In genomic region chr19:47348819-47349795, GRCh38 we compare ENCODE assay signal across 8 cellular contexts. TPM values are rescaled to one million over a fixed set of nuclear protein-coding genes. Genes with fewer than 3 reads are reported as not detected.
A peak's percentile ranks its signal among the peaks of the same experiment; 100 is the strongest.
DNase-seq lines count a peak whose midpoint lies in the region; ATAC-seq and TF ChIP-seq lines count a peak whose summit lies in the region.

DHX34 (plus strand) TSS chr19:47349315; CDS start chr19:47353031, 3,716 bp downstream.

- no peaks in the 10 kb centered on the region for H4K20me1 ChIP-seq in fibroblast of lung (ENCODE audit: control insufficient read depth, extremely low read depth, insufficient read depth, low read length)

- peaks cover 4% of the 10 kb centered on the region for H3K9me3 Mint-ChIP-seq in activated T-helper 17 cell treated with anti-CD3 and anti-CD28 coated beads, Interleukin-2, amount 50 U/mL, for 72 hours
- H3K9me3 Mint-ChIP-seq in naive thymus-derived CD8-positive, alpha-beta T cell, result no peaks in the 10 kb centered on the region

- CTCF ChIA-PET in RWPE1 (lab: Yijun Ruan, JAX), result interaction anchor here (0.6 to 2.1 kb wide), 26 partner anchors 9 to 154 kb away, joined by 3 to 9 read pairs (median 4); no protein-coding TSS in a partner anchor

- peaks cover 24% of the 10 kb centered on the region for H3K4me1 Mint-ChIP-seq in activated T-helper 17 cell treated with anti-CD3 and anti-CD28 coated beads, Interleukin-2, amount 50 U/mL, for 72 hours
- H3K4me1 Mint-ChIP-seq in naive thymus-derived CD8-positive, alpha-beta T cell, result peaks cover 17 to 48% (median 37%) of the 10 kb centered on the region in 4 donors

- H3K27me3 ChIP-seq in fibroblast of lung (ENCODE audit: control insufficient read depth, insufficient read depth, low read length), result no peaks in the 10 kb centered on the region

- peak within 1 kb of the TSS; percentile 88 for H3K4me3 Mint-ChIP-seq in activated T-helper 17 cell treated with anti-CD3 and anti-CD28 coated beads, Interleukin-2, amount 50 U/mL, for 72 hours
- H3K4me3 Mint-ChIP-seq in naive thymus-derived CD8-positive, alpha-beta T cell, result peak within 1 kb of the TSS; percentile 91 to 99 (median 96)

- peaks cover 46% of the 10 kb centered on the region for H3K36me3 Mint-ChIP-seq in activated T-helper 17 cell treated with anti-CD3 and anti-CD28 coated beads, Interleukin-2, amount 50 U/mL, for 72 hours (ENCODE audit: low read depth)
- H3K36me3 Mint-ChIP-seq in naive thymus-derived CD8-positive, alpha-beta T cell, result peaks cover 0 to 17% (median 1%) of the 10 kb centered on the region in 3 donors

- POLR2A ChIA-PET in RWPE1 (lab: Yijun Ruan, JAX; ENCODE audit: low non-redundant PET), result interaction anchor here (0.5 to 0.6 kb wide), 2 partner anchors 10 to 1893 kb away, joined by 3 to 7 read pairs; no protein-coding TSS in a partner anchor
- POLR2A ChIA-PET in naive thymus-derived CD8-positive, alpha-beta T cell (lab: Charles Lee), result interaction anchor here (0.6 to 1.6 kb wide), 15 partner anchors 10 to 1449 kb away, joined by 3 to 9 read pairs (median 4); partner anchors contain the start of genes AP2S1, CCDC9, INAFM1 and NOP53

- peaks cover 3% of the 10 kb centered on the region for H3K4me1 ChIP-seq in fibroblast of lung (ENCODE audit: control insufficient read depth, extremely low read depth, insufficient read depth, low read length)

- H3K27me3 Mint-ChIP-seq in activated T-helper 17 cell treated with anti-CD3 and anti-CD28 coated beads, Interleukin-2, amount 50 U/mL, for 72 hours, result no peaks in the 10 kb centered on the region
- no peaks in the 10 kb centered on the region for H3K27me3 Mint-ChIP-seq in naive thymus-derived CD8-positive, alpha-beta T cell

- peak; percentile 99 for DNase-seq in ELF-1 (ENCODE audit: low read depth, low spot score)
- peak; percentile 97 for DNase-seq in GOT3 (lab: John Stamatoyannopoulos, UW)
- DNase-seq in LNCaP clone FGC (ENCODE audit: low read depth), result peak; percentile 90
- DNase-seq in RWPE1 (ENCODE audit: low spot score), result peak; percentile 100
- DNase-seq in fibroblast of lung (ENCODE audit: low read depth in 2 of 2), result peak; percentile 97 to 99
- peak; percentile 95 to 100 (median 99) for DNase-seq in naive thymus-derived CD8-positive, alpha-beta T cell
- DNase-seq in stimulated activated naive CD4-positive, alpha-beta T cell (lab: John Stamatoyannopoulos, UW), result peak; percentile 96 to 99 (median 98)

- peak within 1 kb of the TSS; percentile 79 for H3K27ac Mint-ChIP-seq in activated T-helper 17 cell treated with anti-CD3 and anti-CD28 coated beads, Interleukin-2, amount 50 U/mL, for 72 hours
- H3K27ac Mint-ChIP-seq in naive thymus-derived CD8-positive, alpha-beta T cell, result peak within 1 kb of the TSS; percentile 81 to 98 (median 94)

- H3K4me2 ChIP-seq in fibroblast of lung (ENCODE audit: extremely low read depth, insufficient read depth, low read length), result peak within 1 kb of the TSS; percentile 99

- H3K79me2 ChIP-seq in fibroblast of lung (ENCODE audit: control insufficient read depth, insufficient read depth, low read length), result peaks cover 11% of the 10 kb centered on the region

- H2AFZ ChIP-seq in fibroblast of lung (ENCODE audit: low read length), result peak within 1 kb of the TSS; percentile 62

- H3K36me3 ChIP-seq in fibroblast of lung (ENCODE audit: control insufficient read depth, insufficient read depth, low read length), result peaks cover 8% of the 10 kb centered on the region

- TF ChIP-seq CTCF in LNCaP clone FGC (IDR thresholded peaks at IDR 0.05; ENCODE audit: control insufficient read depth, extremely low read depth, insufficient read depth) (peak; percentile 79), RWPE1 (conservative IDR thresholded peaks at IDR 0.05; ENCODE audit: low read depth) (peak; percentile 96), fibroblast of lung (conservative IDR thresholded peaks at IDR 0.05 in 1 of 2, IDR thresholded peaks at IDR 0.05 in 1 of 2; ENCODE audit: low read depth in 1 of 2, low read length in 2 of 2) (peak; percentile 93 to 97)

- peak; percentile 97 for ATAC-seq in activated T-helper 17 cell treated with anti-CD3 and anti-CD28 coated beads, Interleukin-2, amount 50 U/mL, for 72 hours (replicated peaks)
- peak; percentile 95 to 96 for ATAC-seq in naive thymus-derived CD8-positive, alpha-beta T cell

- H3K9me3 ChIP-seq in fibroblast of lung (ENCODE audit: control insufficient read depth, insufficient read depth, low read depth, low read length), result no peaks in the 10 kb centered on the region

- peak within 1 kb of the TSS; percentile 64 for H3K27ac ChIP-seq in RWPE1
- peak within 1 kb of the TSS; percentile 59 for H3K27ac ChIP-seq in fibroblast of lung (ENCODE audit: insufficient read depth, low read length)

- peak within 1 kb of the TSS; percentile 57 for H3K9ac ChIP-seq in fibroblast of lung (ENCODE audit: insufficient read depth, low read length)

- H3K4me3 ChIP-seq in LNCaP clone FGC (ENCODE audit: low read depth, low read length), result peak within 1 kb of the TSS; percentile 73
- H3K4me3 ChIP-seq in fibroblast of lung (replicated peaks in 1 of 4; ENCODE audit: control extremely low read depth in 1 of 4, insufficient read depth in 1 of 4, low read depth in 3 of 4, low read length in 4 of 4), result peak within 1 kb of the TSS; percentile 65 to 86 (median 74)

RNA-seq across cellular contexts. Expression of gene DHX34, which starts in this region (rescaled TPM):
- 10 to 100 TPM; 16.2 to 19.4 TPM for total RNA-seq in activated T-helper 17 cell treated with anti-CD3 and anti-CD28 coated beads, Interleukin-2, amount 50 U/mL, for 72 hours
- total RNA-seq in fibroblast of lung, result 7.2 and 8.3 TPM in 2 replicates
- polyA plus RNA-seq in fibroblast of lung, result 2.6 and 5.6 TPM in 2 replicates
- polyA plus RNA-seq in fibroblast of lung (2012), result 4.4 and 10.3 TPM in 2 replicates
- 7.3 and 13.2 TPM in 2 replicates for polyA minus RNA-seq in fibroblast of lung (ENCODE audit: low replicate concordance)
- 10 to 100 TPM; 28.9 to 29.6 TPM for total RNA-seq in naive thymus-derived CD8-positive, alpha-beta T cell
- 1 to 10 TPM; 3.1 to 9.7 (median 5.2) TPM for polyA plus RNA-seq in naive thymus-derived CD8-positive, alpha-beta T cell

Comparison
In these comparisons a context has a peak if more than half of its experiments do, and no peak if none do; other contexts are left out.
1. Peak in every context shown above with its lines: DNase-seq, ATAC-seq, H3K4me3 ChIP-seq and H3K27ac ChIP-seq.